19 cellular contexts compared by ENCODE assay signal in the genomic region with DNA sequence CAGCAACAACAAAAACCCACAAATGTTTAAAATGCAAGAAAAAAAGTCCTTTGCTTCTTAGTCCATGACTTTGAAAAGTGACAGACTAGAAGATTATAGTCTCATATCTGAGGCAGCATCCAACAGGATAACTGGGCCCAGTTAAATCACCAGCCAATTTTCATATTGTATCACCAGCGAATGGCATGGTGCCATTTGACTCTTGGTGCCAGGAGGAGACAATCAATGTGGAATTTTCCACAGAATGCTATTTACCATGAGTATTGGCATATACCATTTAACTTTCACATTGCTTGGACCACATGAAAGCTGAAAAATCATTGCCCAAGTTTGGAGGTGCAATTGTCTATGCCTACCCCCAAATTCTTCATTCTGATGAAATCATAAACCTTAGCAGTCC.
DNase-seq lines count a peak whose midpoint lies in the region; ATAC-seq lines count a peak whose summit lies in the region.
"Had no signal": no experiment of that assay in that cellular context is flagged by ENCODE, and none has a peak within 500 bp of the region (broad histone marks: within the 10 kb centered on the region; RNA-seq: fewer than 3 reads in every experiment).

No MANE protein-coding gene starts in this region.

- ATAC-seq in HG03039 (IDR thresholded peaks at IDR 0.05; ENCODE audit: unreplicated experiment) (no peak), HG02759 (IDR thresholded peaks at IDR 0.05; ENCODE audit: unreplicated experiment) (no peak)

- DNase-seq in NCI-H1105 treated with DMSO at 0.1 percent for 48 hours (lab: John Stamatoyannopoulos, UW), result peak; percentile 6
- no peak for DNase-seq in NCI-H1105 (lab: John Stamatoyannopoulos, UW)
- DNase-seq in RPMI7951 (ENCODE audit: low read depth), result peak; percentile 40
- DNase-seq in fibroblast of peridontal ligament (ENCODE audit: extremely low read depth), result peak; percentile 67
- no peak for DNase-seq in activated CD8-positive, alpha-beta memory T cell treated with anti-CD3 and anti-CD28 coated beads, Interleukin-2, amount 50 U/mL, for 48 hours
- DNase-seq: DMS153, DND-41, H7, KBM-7, NCI-H1048, NCI-H1436, NCI-H187 treated with DMSO at 0.1 percent for 48 hours, NCI-H2171 treated with DMSO at 0.1 percent for 48 hours, NCI-H345, NCI-H524 treated with DMSO at 0.1 percent for 48 hours, NCI-H82, SHP77 had no signal

Comparison
In these comparisons a context has a peak if more than half of its experiments do, and no peak if none do; other contexts are left out.
1. DNase-seq: peak in NCI-H1105 treated with DMSO at 0.1 percent for 48 hours (single experiment), RPMI7951 (single experiment) and fibroblast of peridontal ligament (single experiment); none in NCI-H1105 (single experiment) and activated CD8-positive, alpha-beta memory T cell treated with anti-CD3 and anti-CD28 coated beads, Interleukin-2, amount 50 U/mL, for 48 hours (single experiment).